In the genomic region with DNA sequence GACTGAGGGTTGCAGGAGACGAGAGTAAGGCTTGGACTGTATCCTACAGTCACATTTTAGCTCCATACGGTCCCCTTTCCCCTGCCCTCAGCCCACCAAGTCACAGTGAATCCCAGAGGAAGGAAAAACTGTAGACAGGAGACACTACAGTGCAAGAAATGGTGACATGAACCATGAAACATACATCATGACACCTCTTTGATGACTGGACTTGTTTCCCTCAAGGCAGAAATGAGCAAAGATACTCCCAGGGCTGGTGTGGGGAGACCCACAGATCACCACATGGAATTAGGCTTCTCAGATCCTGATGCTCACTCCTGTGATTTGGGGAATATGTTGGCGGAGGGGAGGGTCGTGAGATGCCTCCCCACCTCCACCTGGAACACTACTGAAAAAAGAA, we compare ENCODE assay signal across 30 cellular contexts. TPM values are rescaled to one million over a fixed set of nuclear protein-coding genes. Genes with fewer than 3 reads are reported as not detected.
"Had no signal": no experiment of that assay in that cellular context is flagged by ENCODE, and none has a peak within 500 bp of the region (broad histone marks: within the 10 kb centered on the region; RNA-seq: fewer than 3 reads in every experiment).

No MANE protein-coding gene starts in this region.

- H3K4me1 Mint-ChIP-seq: endodermal cell; stimulated activated memory B cell treated with anti-CD40 and anti-IgM and Interleukin-4, amounts not matched to agents 10 μg/mL and 1 μg/mL and 100 μg/mL, for 72 hours had no signal

- H3K27ac Mint-ChIP-seq: endodermal cell; nephron progenitor cell; stimulated activated memory B cell treated with anti-CD40 and anti-IgM and Interleukin-4, amounts not matched to agents 10 μg/mL and 1 μg/mL and 100 μg/mL, for 72 hours had no signal

- H3K36me3 Mint-ChIP-seq: stimulated activated memory B cell treated with anti-CD40 and anti-IgM and Interleukin-4, amounts not matched to agents 10 μg/mL and 1 μg/mL and 100 μg/mL, for 72 hours had no signal

- H3K27ac ChIP-seq: colonic mucosa, heart left ventricle, neutrophil, psoas muscle, right lobe of liver, stomach, thoracic aorta had no signal

- DNase-seq: colonic mucosa; dermis blood vessel endothelial cell; endodermal cell; heart left ventricle; hippocampal formation; left colon; naive thymus-derived CD4-positive, alpha-beta T cell; nephron progenitor cell; psoas muscle; retina; right lobe of liver; stimulated activated CD4-positive, alpha-beta T cell treated with anti-CD3 and anti-CD28 coated beads, Interleukin-4, amount 100 ng/mL, for 1 hour; stimulated activated CD8-positive, alpha-beta memory T cell treated with anti-CD3 and anti-CD28 coated beads, Interleukin-4, amount 100 ng/mL, for 48 hours; stomach; substantia nigra; trophoblast cell had no signal

- H3K27me3 ChIP-seq: colonic mucosa, right lobe of liver had no signal

- H3K4me3 Mint-ChIP-seq: endodermal cell; nephron progenitor cell; stimulated activated memory B cell treated with anti-CD40 and anti-IgM and Interleukin-4, amounts not matched to agents 10 μg/mL and 1 μg/mL and 100 μg/mL, for 72 hours had no signal

- H3K36me3 ChIP-seq: colonic mucosa, heart left ventricle, neutrophil, stomach, thoracic aorta had no signal

- H3K4me3 ChIP-seq: colonic mucosa, heart left ventricle, psoas muscle, right lobe of liver, stomach, thoracic aorta had no signal

- H3K9me3 ChIP-seq: colonic mucosa, heart left ventricle, neutrophil, psoas muscle, right lobe of liver, stomach, thoracic aorta had no signal

- H3K9me3 Mint-ChIP-seq: endodermal cell; naive thymus-derived CD4-positive, alpha-beta T cell; nephron progenitor cell; stimulated activated memory B cell treated with anti-CD40 and anti-IgM and Interleukin-4, amounts not matched to agents 10 μg/mL and 1 μg/mL and 100 μg/mL, for 72 hours had no signal

- H3K4me1 ChIP-seq: colonic mucosa, heart left ventricle, psoas muscle, right lobe of liver, stomach had no signal

- ATAC-seq: heart left ventricle, left colon, psoas muscle, right lobe of liver had no signal

RNA-seq across cellular contexts. Expression of a gene that starts 48.2 kb away (rescaled TPM):
- total RNA-seq: colonic mucosa; dermis blood vessel endothelial cell; endodermal cell; endothelial cell of umbilical vein; fibroblast of lung; frontal cortex; glomerular endothelial cell; heart left ventricle; kidney epithelial cell; left colon; lung microvascular endothelial cell; mesenteric fat pad; mononuclear cell; naive thymus-derived CD4-positive, alpha-beta T cell; osteoblast; psoas muscle; thoracic aorta; urinary bladder had no signal
- polyA plus RNA-seq: endothelial cell of umbilical vein; esophagus; fibroblast of lung; heart left ventricle; naive thymus-derived CD4-positive, alpha-beta T cell; psoas muscle; stomach; urinary bladder had no signal
